In the genomic region with DNA sequence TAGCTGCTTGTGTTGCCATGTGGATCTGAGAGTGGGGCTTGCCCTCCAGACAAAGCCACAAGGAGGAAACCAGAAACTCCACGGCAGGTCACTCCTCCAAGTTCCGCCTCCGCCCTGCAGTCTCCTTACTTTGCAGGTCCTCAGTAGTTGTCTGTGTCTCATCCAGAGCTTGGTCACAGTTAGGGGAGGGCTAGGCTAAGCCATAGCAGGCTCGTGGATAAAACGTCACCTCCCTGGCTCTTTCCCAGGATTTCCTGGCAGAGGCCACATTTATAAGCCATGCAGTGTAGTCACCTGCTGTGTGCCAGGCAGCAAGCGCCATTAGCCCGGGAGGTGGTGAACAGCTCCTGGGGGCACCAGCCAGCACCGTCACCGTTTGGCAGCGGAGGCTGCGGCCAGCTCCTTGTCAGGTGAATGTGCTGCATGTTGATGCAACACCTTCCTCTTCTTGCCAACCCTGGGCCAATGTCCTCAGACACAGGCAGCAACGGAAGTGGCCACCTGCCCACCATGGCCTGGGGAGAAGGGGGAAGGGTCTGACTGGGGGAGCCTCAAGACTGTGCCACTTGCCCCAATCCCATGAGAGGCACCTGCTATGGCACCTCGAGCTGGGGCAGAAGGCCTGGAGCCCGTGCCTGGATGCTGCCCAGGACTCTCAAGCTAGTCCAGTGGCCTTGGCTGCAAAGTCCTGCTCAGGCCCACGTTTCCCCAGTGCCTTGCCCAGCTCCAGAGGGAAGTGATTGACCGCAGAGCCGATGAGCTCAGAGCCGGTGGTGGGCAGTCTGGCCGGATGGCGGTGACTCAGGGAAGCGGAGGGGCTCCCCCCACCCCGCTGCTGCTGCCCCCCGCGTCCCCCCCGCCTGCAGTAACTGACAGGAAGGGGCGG, we compare ENCODE assay signal across 8 cellular contexts. TPM values are rescaled to one million over a fixed set of nuclear protein-coding genes. Genes with fewer than 3 reads are reported as not detected.
DNase-seq lines count a peak whose midpoint lies in the region; ATAC-seq and TF ChIP-seq lines count a peak whose summit lies in the region.

No MANE protein-coding gene starts in this region.

- H3K4me3 ChIP-seq in CD4-positive, CD25-positive, alpha-beta regulatory T cell (ENCODE audit: low read depth, low read length) = peak overlapping the region; percentile 58
- H3K4me3 ChIP-seq in lower lobe of right lung = peak overlapping the region; percentile 7
- H3K4me3 ChIP-seq in transverse colon = no peak overlapping the region

- in situ Hi-C loops in transverse colon (cut with MboI; ENCODE audit: low pct_ligation_motif_present in 1 of 4, low pct_unique_long_range_greater_than_20kb in 1 of 4, low sequenced_read_pairs in 3 of 4) = no loop called here

- H3K4me1 Mint-ChIP-seq in CD4-positive, CD25-positive, alpha-beta regulatory T cell = peaks cover 4 to 25% (median 11%) of the 10 kb centered on the region in 4 donors
- H3K4me1 Mint-ChIP-seq in MCF 10A (ENCODE audit: insufficient read depth, unreplicated experiment) = peaks cover 41% of the 10 kb centered on the region

- H3K36me3 ChIP-seq in CD4-positive, CD25-positive, alpha-beta regulatory T cell (ENCODE audit: control insufficient read depth, insufficient read depth, low read length) = no peaks in the 10 kb centered on the region
- H3K36me3 ChIP-seq in lower lobe of right lung (no peaks in the 10 kb centered on the region), transverse colon (no peaks in the 10 kb centered on the region)

- H3K36me3 Mint-ChIP-seq in CD4-positive, CD25-positive, alpha-beta regulatory T cell = no peaks in the 10 kb centered on the region
- H3K36me3 Mint-ChIP-seq in MCF 10A (ENCODE audit: insufficient read depth, unreplicated experiment) = no peaks in the 10 kb centered on the region

- no peaks in the 10 kb centered on the region for H3K9me3 ChIP-seq in CD4-positive, CD25-positive, alpha-beta regulatory T cell (ENCODE audit: control insufficient read depth in 2 of 2, low read length in 2 of 2)
- H3K9me3 ChIP-seq in lower lobe of right lung = no peaks in the 10 kb centered on the region
- no peaks in the 10 kb centered on the region for H3K9me3 ChIP-seq in transverse colon

- intact Hi-C loops in MCF 10A (cut with micrococcal nuclease) (loop anchor here (5.0 kb wide), 1 partner anchor 101 kb away; no protein-coding TSS in a partner anchor), lower lobe of right lung (cut with DNase I) (no loop called here), transverse colon (cut with DNase I; ENCODE audit: low total_unique reads) (no loop called here)

- peak overlapping the region; percentile 61 for H3K27ac ChIP-seq in CD4-positive, CD25-positive, alpha-beta regulatory T cell (ENCODE audit: insufficient read depth, low read length, poor library complexity, severe bottlenecking)
- peak overlapping the region; percentile 83 for H3K27ac ChIP-seq in lower lobe of right lung
- peak overlapping the region; percentile 3 to 16 (median 6) for H3K27ac ChIP-seq in transverse colon

- 26% methylated on average over 22 of the region's 26 CpGs; no CpG with 5 or more reads in 1 of the 2 donors for WGBS in transverse colon (ENCODE audit: low coverage in 1 of 2), 2 donors

- DNase-seq in CD4-positive, CD25-positive, alpha-beta regulatory T cell = peak in 2 of 3 donors; percentile 17 to 62
- DNase-seq in KG1 (lab: John Stamatoyannopoulos, UW) (peak; percentile 89), SW480 (ENCODE audit: low spot score) (peak; percentile 97), MCF 10A (ENCODE audit: unreplicated experiment) (peak; percentile 93), lower lobe of right lung (peak; percentile 88), transverse colon (peak; percentile 44), HEK293T (ENCODE audit: extremely low spot score) (no peak), DMS114 treated with DMSO at 0.1 percent for 48 hours (lab: John Stamatoyannopoulos, UW; ENCODE audit: unreplicated experiment) (no peak)

- H3K4me3 Mint-ChIP-seq in CD4-positive, CD25-positive, alpha-beta regulatory T cell = peak overlapping the region; percentile 78 to 92 (median 82)
- peak overlapping the region; percentile 56 for H3K4me3 Mint-ChIP-seq in MCF 10A (ENCODE audit: unreplicated experiment)

- CTCF ChIA-PET in MCF 10A (lab: Yijun Ruan, JAX) = interaction anchor here (0.5 to 2.0 kb wide), 14 partner anchors 9 to 297 kb away, joined by 3 to 22 read pairs (median 3); no protein-coding TSS in a partner anchor
- CTCF ChIA-PET in HEK293T (lab: Yijun Ruan, JAX) = no interaction called here

- peak overlapping the region; percentile 38 to 86 (median 80) for H3K27ac Mint-ChIP-seq in CD4-positive, CD25-positive, alpha-beta regulatory T cell
- peak overlapping the region; percentile 13 for H3K27ac Mint-ChIP-seq in MCF 10A (ENCODE audit: low read depth, unreplicated experiment)

- BruUV-seq in MCF 10A (replicated peaks; lab: Mats Ljungman, UMichigan) = TSS peak; percentile 33

- peak; percentile 49 to 56 for ATAC-seq in CD4-positive, CD25-positive, alpha-beta regulatory T cell (ENCODE audit: low read depth in 2 of 2)
- peak; percentile 75 to 80 for ATAC-seq in lower lobe of right lung

- H3K27me3 Mint-ChIP-seq in CD4-positive, CD25-positive, alpha-beta regulatory T cell = peaks cover 6% of the 10 kb centered on the region
- H3K27me3 Mint-ChIP-seq in MCF 10A (ENCODE audit: insufficient read depth, unreplicated experiment) = no peaks in the 10 kb centered on the region

- no peak for TF ChIP-seq EP300 in transverse colon (IDR thresholded peaks at IDR 0.05; ENCODE audit: low read depth)

- peaks cover 27% of the 10 kb centered on the region for H3K4me1 ChIP-seq in CD4-positive, CD25-positive, alpha-beta regulatory T cell (ENCODE audit: control insufficient read depth, insufficient read depth, low read length, poor library complexity, severe bottlenecking)
- H3K4me1 ChIP-seq in lower lobe of right lung (peaks cover 53% of the 10 kb centered on the region), transverse colon (peaks cover 0 to 26% (median 12%) of the 10 kb centered on the region in 4 donors)

- POLR2A ChIA-PET in MCF 10A (lab: Yijun Ruan, JAX) = interaction anchor here (0.6 to 2.0 kb wide), 26 partner anchors 8 to 237 kb away, joined by 3 to 39 read pairs (median 5); partner anchors contain the start of genes CABLES2, MRGBP, RPS21 and SLCO4A1
- POLR2A ChIA-PET in HEK293T (lab: Yijun Ruan, JAX) = no interaction called here

- TF ChIP-seq CTCF in MCF 10A (IDR thresholded peaks at IDR 0.05; ENCODE audit: unreplicated experiment) (no peak), lower lobe of right lung (IDR thresholded peaks at IDR 0.05) (no peak), transverse colon (IDR thresholded peaks at IDR 0.05) (no peak)

- H3K9me3 Mint-ChIP-seq in CD4-positive, CD25-positive, alpha-beta regulatory T cell = no peaks in the 10 kb centered on the region
- no peaks in the 10 kb centered on the region for H3K9me3 Mint-ChIP-seq in MCF 10A (ENCODE audit: unreplicated experiment)

- no peak for TF ChIP-seq POLR2A in transverse colon (IDR thresholded peaks at IDR 0.05)

- H3K27me3 ChIP-seq in CD4-positive, CD25-positive, alpha-beta regulatory T cell (ENCODE audit: control insufficient read depth, insufficient read depth, low read length) = no peaks in the 10 kb centered on the region
- H3K27me3 ChIP-seq in lower lobe of right lung (ENCODE audit: low read depth) = no peaks in the 10 kb centered on the region
- peaks cover 48% of the 10 kb centered on the region for H3K27me3 ChIP-seq in transverse colon

TF ChIP-seq in HEK293T, 16 proteins besides CTCF, POLR2A, EP300 and RAD21:
- TF ChIP-seq FOXK2 (IDR thresholded peaks at IDR 0.05) (no peak), TARDBP (IDR thresholded peaks at IDR 0.05) (no peak), FOXM1 (IDR thresholded peaks at IDR 0.05; ENCODE audit: borderline replicate concordance) (no peak), ARNT (IDR thresholded peaks at IDR 0.05) (no peak), HDGF (IDR thresholded peaks at IDR 0.05; ENCODE audit: borderline replicate concordance) (no peak), FOXA1 (IDR thresholded peaks at IDR 0.05) (no peak), ELF4 (IDR thresholded peaks at IDR 0.05) (no peak), CTBP1 (IDR thresholded peaks at IDR 0.05; ENCODE audit: borderline replicate concordance) (no peak), LEF1 (IDR thresholded peaks at IDR 0.05; ENCODE audit: borderline replicate concordance) (no peak), SP1 (IDR thresholded peaks at IDR 0.05) (no peak), L3MBTL2 (conservative IDR thresholded peaks at IDR 0.05) (no peak), SUZ12 (IDR thresholded peaks at IDR 0.05) (no peak), NFRKB (IDR thresholded peaks at IDR 0.05) (no peak), BHLHE40 (IDR thresholded peaks at IDR 0.05; ENCODE audit: borderline replicate concordance) (no peak), ZNF384 (IDR thresholded peaks at IDR 0.05) (no peak)
- TF ChIP-seq, protein P1, sequence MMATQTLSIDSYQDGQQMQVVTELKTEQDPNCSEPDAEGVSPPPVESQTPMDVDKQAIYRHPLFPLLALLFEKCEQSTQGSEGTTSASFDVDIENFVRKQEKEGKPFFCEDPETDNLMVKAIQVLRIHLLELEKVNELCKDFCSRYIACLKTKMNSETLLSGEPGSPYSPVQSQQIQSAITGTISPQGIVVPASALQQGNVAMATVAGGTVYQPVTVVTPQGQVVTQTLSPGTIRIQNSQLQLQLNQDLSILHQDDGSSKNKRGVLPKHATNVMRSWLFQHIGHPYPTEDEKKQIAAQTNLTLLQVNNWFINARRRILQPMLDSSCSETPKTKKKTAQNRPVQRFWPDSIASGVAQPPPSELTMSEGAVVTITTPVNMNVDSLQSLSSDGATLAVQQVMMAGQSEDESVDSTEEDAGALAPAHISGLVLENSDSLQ (IDR thresholded peaks at IDR 0.05) = no peak

RNA-seq across cellular contexts. Expression of gene SLCO4A1, which starts 39.0 kb away (rescaled TPM):
- total RNA-seq in CD4-positive, CD25-positive, alpha-beta regulatory T cell = 7.4 TPM
- polyA plus RNA-seq in CD4-positive, CD25-positive, alpha-beta regulatory T cell = 1 to 10 TPM; 1.8 to 2.9 (median 2.7) TPM
- total RNA-seq in MCF 10A (2022) = 23.8 and 27.0 TPM in 2 replicates
- 72.4 TPM for total RNA-seq in lower lobe of right lung
- 100 to 1,000 TPM in 1 of 4 donors, 10 to 100 TPM in 3; 13.7 to 375 (median 60.0) TPM for total RNA-seq in transverse colon

Comparison
In these comparisons a context has a peak if more than half of its experiments do, and no peak if none do; other contexts are left out.
1. DNase-seq: peak in CD4-positive, CD25-positive, alpha-beta regulatory T cell (2 of 3), KG1 (single experiment), SW480 (single experiment), MCF 10A (single experiment), lower lobe of right lung (single experiment) and transverse colon (single experiment); none in HEK293T (single experiment) and DMS114 treated with DMSO at 0.1 percent for 48 hours (single experiment).
2. H3K27ac ChIP-seq: peak in every context shown above with its lines; median percentile 83 in lower lobe of right lung; 61 in CD4-positive, CD25-positive, alpha-beta regulatory T cell; 6 in transverse colon.
3. H3K4me3 ChIP-seq: peak in CD4-positive, CD25-positive, alpha-beta regulatory T cell (single experiment) and lower lobe of right lung (single experiment); none in transverse colon (0 of 4).